Comparison of ENCODE assay signal across 35 cellular contexts in the genomic region with DNA sequence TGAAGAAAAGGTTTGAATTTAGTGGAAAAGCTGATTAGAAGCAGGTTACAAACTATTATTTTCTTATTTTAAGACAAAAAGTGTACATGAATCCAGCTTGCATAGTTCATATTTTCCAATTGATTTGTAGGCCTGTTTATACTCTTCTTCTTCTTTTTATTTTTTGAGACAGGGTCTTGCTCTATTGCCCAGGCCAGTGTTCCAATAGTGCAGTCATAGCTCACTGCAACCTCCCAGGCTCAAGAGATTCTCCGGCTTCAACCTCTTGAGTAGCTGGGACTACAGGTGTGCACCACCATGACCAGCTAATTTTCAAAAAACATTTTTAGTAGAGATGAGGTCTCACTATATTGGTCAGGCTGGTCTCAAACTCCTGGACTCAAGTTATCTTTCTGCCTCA.
"Had no signal": no experiment of that assay in that cellular context is flagged by ENCODE, and none has a peak within 500 bp of the region (broad histone marks: within the 10 kb centered on the region; RNA-seq: fewer than 3 reads in every experiment).

No MANE protein-coding gene starts in this region.

- H3K27me3 ChIP-seq: adrenal gland, SJSA1 had no signal

- H3K9me3 Mint-ChIP-seq: activated CD4-positive, alpha-beta T cell treated with anti-CD3 and anti-CD28 coated beads, Interleukin-2, amount 10 ng/mL, durations not matched to agents 24 days and 14 days; activated naive CD4-positive, alpha-beta T cell treated with anti-CD3 and anti-CD28 coated beads, Interleukin-2, amount 50 U/mL, for 72 hours; activated T-cell treated with anti-CD3 and anti-CD28 coated beads, Interleukin-2, amount 50 U/mL, for 72 hours; activated T-helper 17 cell treated with anti-CD3 and anti-CD28 coated beads, Interleukin-2, amount 50 U/mL, for 72 hours; brain; T-cell had no signal

- H3K9ac ChIP-seq: SK-N-SH had no signal

- H3K4me3 Mint-ChIP-seq: activated CD4-positive, alpha-beta T cell treated with anti-CD3 and anti-CD28 coated beads, Interleukin-2, amount 10 ng/mL, durations not matched to agents 24 days and 14 days; activated T-cell treated with anti-CD3 and anti-CD28 coated beads, Interleukin-2, amount 50 U/mL, for 72 hours; activated T-helper 17 cell treated with anti-CD3 and anti-CD28 coated beads, Interleukin-2, amount 50 U/mL, for 72 hours; brain; T-cell had no signal

- H3K36me3 ChIP-seq: adrenal gland, SJSA1 had no signal

- H3K9me2 ChIP-seq: SK-N-SH had no signal

- ATAC-seq: activated naive CD4-positive, alpha-beta T cell treated with anti-CD3 and anti-CD28 coated beads, Interleukin-2, amount 50 U/mL, for 72 hours; activated T-cell treated with anti-CD3 and anti-CD28 coated beads, Interleukin-2, amount 50 U/mL, for 72 hours; activated T-helper 17 cell treated with anti-CD3 and anti-CD28 coated beads, Interleukin-2, amount 50 U/mL, for 72 hours; Panc1 had no signal

- H3K36me3 Mint-ChIP-seq: activated naive CD4-positive, alpha-beta T cell treated with anti-CD3 and anti-CD28 coated beads, Interleukin-2, amount 50 U/mL, for 72 hours; brain; T-cell had no signal

- H3K27ac ChIP-seq: adrenal gland, SJSA1, VCaP had no signal

- H3K4me2 ChIP-seq: SK-N-SH had no signal

- DNase-seq: activated CD4-positive, alpha-beta T cell treated with anti-CD3 and anti-CD28 coated beads for 1 hour; activated CD4-positive, alpha-beta T cell treated with anti-CD3 and anti-CD28 coated beads, Interleukin-2, amount 10 ng/mL, durations not matched to agents 24 days and 14 days; activated CD4-positive, alpha-beta T cell treated with anti-CD3 and anti-CD28 coated beads, Interleukin-2, amount 50 U/mL, for 48 hours; activated CD4-positive, CD25-positive, alpha-beta regulatory T cell; activated CD8-positive, alpha-beta memory T cell treated with anti-CD3 and anti-CD28 coated beads, Interleukin-2, amount 50 U/mL, for 4 hours; activated effector memory CD4-positive, alpha-beta T cell treated with anti-CD3 and anti-CD28 coated beads, Interleukin-2, amount 50 U/mL, for 16 hours; activated naive CD4-positive, alpha-beta T cell; activated T-cell treated with anti-CD3 and anti-CD28 coated beads, Interleukin-2, amount 50 U/mL, for 72 hours; adrenal gland; caudate nucleus; cerebellar nuclear complex; Karpas-422; KBM-7; NCI-H1105; NCI-H1417 treated with DMSO at 0.1 percent for 48 hours; NCI-H187 treated with DMSO at 0.1 percent for 48 hours; NCI-H2081; NCI-H2171 treated with DMSO at 0.1 percent for 48 hours; NCI-H226; NCI-H446 treated with DMSO at 0.1 percent for 48 hours; NCI-H524; NCI-H69; NCI-H82; RPMI8226; SHP77 treated with DMSO at 0.1 percent for 48 hours; SK-N-SH; T-cell; T-helper 9 cell had no signal

- H3K27ac Mint-ChIP-seq: activated CD4-positive, alpha-beta T cell treated with anti-CD3 and anti-CD28 coated beads, Interleukin-2, amount 10 ng/mL, durations not matched to agents 24 days and 14 days; activated naive CD4-positive, alpha-beta T cell treated with anti-CD3 and anti-CD28 coated beads, Interleukin-2, amount 50 U/mL, for 72 hours; activated T-cell treated with anti-CD3 and anti-CD28 coated beads, Interleukin-2, amount 50 U/mL, for 72 hours; activated T-helper 17 cell treated with anti-CD3 and anti-CD28 coated beads, Interleukin-2, amount 50 U/mL, for 72 hours; brain had no signal

- H3K27me3 Mint-ChIP-seq: activated CD4-positive, alpha-beta T cell treated with anti-CD3 and anti-CD28 coated beads, Interleukin-2, amount 10 ng/mL, durations not matched to agents 24 days and 14 days; activated T-helper 17 cell treated with anti-CD3 and anti-CD28 coated beads, Interleukin-2, amount 50 U/mL, for 72 hours; T-cell had no signal

- FAIRE-seq: bronchial epithelial cell had no signal

- H3K9me3 ChIP-seq: adrenal gland, SJSA1, SK-N-SH had no signal

- H3K4me3 ChIP-seq: adrenal gland, SJSA1 had no signal
